In the genomic region with DNA sequence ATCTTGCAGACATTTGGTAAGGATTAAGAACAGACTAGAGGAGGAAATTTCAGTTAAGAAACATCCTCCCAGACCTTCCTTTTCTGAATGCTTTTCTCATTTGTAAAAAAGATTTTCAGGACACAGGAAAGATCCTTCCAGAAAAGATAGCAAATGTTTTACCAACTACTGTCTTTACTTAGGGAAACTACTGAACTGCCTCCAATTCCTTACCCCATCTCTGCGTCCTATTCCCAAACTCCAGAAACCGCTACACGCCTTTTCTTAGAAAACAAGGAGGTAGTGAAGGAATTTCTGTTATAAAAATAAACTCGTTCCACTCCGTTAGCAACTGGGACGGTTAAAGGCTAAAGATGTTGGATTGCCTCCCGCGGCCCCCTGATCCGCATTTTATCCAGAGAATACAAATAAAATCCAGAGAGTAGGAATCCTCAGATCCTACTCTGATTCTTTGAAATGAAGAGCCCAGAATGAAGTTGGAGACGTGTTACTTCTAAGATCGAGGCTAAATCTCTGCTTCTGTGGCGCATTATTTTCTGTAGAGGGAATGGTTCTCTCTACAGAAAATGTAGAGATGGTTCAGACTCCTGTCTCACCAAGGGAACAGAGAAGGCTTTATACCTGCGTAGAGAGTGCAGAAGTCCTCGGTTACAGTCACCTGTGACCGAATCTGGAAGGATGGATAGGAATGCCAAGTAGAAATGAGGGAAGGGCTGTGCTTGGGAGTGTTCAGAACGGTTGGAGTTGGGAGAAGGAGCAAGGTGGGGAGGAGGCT, we compare ENCODE assay signal across 9 cellular contexts.
DNase-seq lines count a peak whose midpoint lies in the region; ATAC-seq and TF ChIP-seq lines count a peak whose summit lies in the region.
"Had no signal": no experiment of that assay in that cellular context is flagged by ENCODE, and none has a peak within 500 bp of the region (broad histone marks: within the 10 kb centered on the region; RNA-seq: fewer than 3 reads in every experiment).

No MANE protein-coding gene starts in this region.

- peaks cover 25% of the 10 kb centered on the region for H3K4me1 Mint-ChIP-seq in activated naive CD8-positive, alpha-beta T cell (ENCODE audit: low read depth)

- ATAC-seq in GM21515 (IDR thresholded peaks at IDR 0.05; ENCODE audit: unreplicated experiment), result no peak

- no peaks in the 10 kb centered on the region for H3K4me1 ChIP-seq in BE2C
- no peaks in the 10 kb centered on the region for H3K4me1 ChIP-seq in uterus

- H3K9me3 ChIP-seq in BE2C (no peaks in the 10 kb centered on the region), uterus (no peaks in the 10 kb centered on the region)

- peak overlapping the region; percentile 86 for H3K4me3 Mint-ChIP-seq in activated naive CD8-positive, alpha-beta T cell

- H3K4me3 ChIP-seq in BE2C (ENCODE audit: low read depth, low read length) (peak overlapping the region; percentile 70), HL-60 (replicated peaks; ENCODE audit: insufficient read depth, low read length) (peak overlapping the region; percentile 72), kidney epithelial cell (ENCODE audit: low read depth, low read length) (peak overlapping the region; percentile 46), uterus (peak overlapping the region; percentile 42 to 43)
- H3K4me3 ChIP-seq: lung had no signal

- intact Hi-C loops in uterus (cut with DNase I; ENCODE audit: low total_unique reads), result no loop called here

- TF ChIP-seq CTCF in BE2C (IDR thresholded peaks at IDR 0.05; ENCODE audit: low read depth, low read length) (no peak), HL-60 (IDR thresholded peaks at IDR 0.05; ENCODE audit: insufficient read depth, low read length) (no peak), kidney epithelial cell (IDR thresholded peaks at IDR 0.05; ENCODE audit: insufficient read depth, low read length, poor library complexity, severe bottlenecking) (no peak), uterus (IDR thresholded peaks at IDR 0.05) (no peak)

- H3K27me3 Mint-ChIP-seq in activated naive CD8-positive, alpha-beta T cell, result peaks cover 55% of the 10 kb centered on the region

- DNase-seq in BE2C, result no peak
- no peak for DNase-seq in HL-60 (ENCODE audit: low read depth in 1 of 2, low spot score in 1 of 2)
- no peak for DNase-seq in kidney epithelial cell (ENCODE audit: low read depth)
- no peak for DNase-seq in uterus
- no peak for DNase-seq in NCI-H1092 treated with DMSO at 0.1 percent for 48 hours (lab: John Stamatoyannopoulos, UW)
- DNase-seq in amniotic stem cell (lab: John Stamatoyannopoulos, UW), result no peak

- no peaks in the 10 kb centered on the region for H3K9me3 Mint-ChIP-seq in activated naive CD8-positive, alpha-beta T cell (ENCODE audit: low read depth)

- H3K27me3 ChIP-seq in BE2C (peaks cover 4% of the 10 kb centered on the region), HL-60 (ENCODE audit: insufficient read depth, poor library complexity, severe bottlenecking) (no peaks in the 10 kb centered on the region), kidney epithelial cell (ENCODE audit: control insufficient read depth, insufficient read depth, low read length) (peaks cover 2% of the 10 kb centered on the region), uterus (no peaks in the 10 kb centered on the region)

- H3K27ac ChIP-seq in HL-60 (replicated peaks) (no peak overlapping the region), uterus (peak overlapping the region; percentile 7 to 65)

- no peaks in the 10 kb centered on the region for H3K36me3 Mint-ChIP-seq in activated naive CD8-positive, alpha-beta T cell

- H3K36me3 ChIP-seq in BE2C (no peaks in the 10 kb centered on the region), kidney epithelial cell (ENCODE audit: control insufficient read depth, insufficient read depth, low read length) (no peaks in the 10 kb centered on the region), uterus (no peaks in the 10 kb centered on the region)

- H3K27ac Mint-ChIP-seq in activated naive CD8-positive, alpha-beta T cell, result peak overlapping the region; percentile 84

- no peak for TF ChIP-seq POLR2A in uterus (IDR thresholded peaks at IDR 0.05)
